10 cellular contexts compared by ENCODE assay signal in the genomic region with DNA sequence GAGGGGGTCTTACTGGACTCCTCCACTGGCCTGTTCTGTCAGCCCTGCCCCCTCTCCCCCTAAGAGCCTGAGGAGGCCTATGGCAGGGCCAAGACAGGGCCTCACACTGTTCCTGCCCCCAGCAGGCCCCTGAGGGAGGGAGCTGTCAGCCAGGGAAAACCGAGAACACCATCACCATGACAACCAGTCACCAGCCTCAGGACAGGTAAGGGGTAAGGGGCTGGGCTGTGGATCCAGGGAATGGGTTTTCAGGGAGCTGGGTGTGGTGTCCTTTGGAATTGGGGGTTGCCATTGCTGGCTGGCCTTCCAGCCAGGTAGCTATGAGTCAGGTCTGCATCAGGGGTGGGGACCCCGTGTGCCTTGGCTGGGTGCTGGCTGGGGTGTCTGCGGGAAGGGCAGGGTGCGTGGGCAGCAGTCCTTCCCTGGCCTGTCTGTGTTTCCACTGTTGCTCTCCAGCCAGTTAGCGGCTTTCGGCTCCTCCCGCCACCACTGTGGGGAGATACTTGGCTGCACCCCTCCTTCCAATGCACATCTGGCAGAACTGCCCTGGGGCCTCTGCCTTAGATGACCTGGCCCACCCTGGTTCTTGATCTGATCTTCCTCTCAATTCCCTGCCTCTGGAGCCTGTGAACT. TPM values are rescaled to one million over a fixed set of nuclear protein-coding genes. Genes with fewer than 3 reads are reported as not detected.
DNase-seq lines count a peak whose midpoint lies in the region; ATAC-seq and TF ChIP-seq lines count a peak whose summit lies in the region.
"Had no signal": no experiment of that assay in that cellular context is flagged by ENCODE, and none has a peak within 500 bp of the region (broad histone marks: within the 10 kb centered on the region; RNA-seq: fewer than 3 reads in every experiment).

No MANE protein-coding gene starts in this region.

- H3K9ac ChIP-seq in liver (ENCODE audit: low read depth in 1 of 2, low read length in 2 of 2) = no peak overlapping the region

- intact Hi-C loops in stomach (cut with DNase I; ENCODE audit: low total_unique reads) = no loop called here

- peaks cover 57% of the 10 kb centered on the region for H3K36me3 ChIP-seq in KOPT-K1 (ENCODE audit: insufficient read depth, low read length)
- H3K36me3 ChIP-seq in liver (ENCODE audit: control insufficient read depth in 4 of 4, insufficient read depth in 3 of 4, low read depth in 1 of 4, low read length in 3 of 4) = peaks cover 0 to 4% (median 2%) of the 10 kb centered on the region in 4 donors
- H3K36me3 ChIP-seq in stomach = peaks cover 25 to 42% (median 39%) of the 10 kb centered on the region in 4 donors

- H3K4me3 ChIP-seq in liver (ENCODE audit: low read depth in 1 of 3, low read length in 3 of 3) = no peak overlapping the region
- peak overlapping the region; percentile 16 to 22 (median 16) for H3K4me3 ChIP-seq in stomach

- H3K27ac ChIP-seq in KOPT-K1 (ENCODE audit: low read depth, low read length, poor library complexity, severe bottlenecking) = peak overlapping the region; percentile 85
- H3K27ac ChIP-seq in cingulate gyrus (ENCODE audit: low read depth, low read length) = peak overlapping the region; percentile 84
- peak overlapping the region; percentile 69 to 75 for H3K27ac ChIP-seq in liver (ENCODE audit: low read depth in 1 of 2, low read length in 2 of 2)
- peak overlapping the region in 4 of 5 donors; percentile 30 to 95 (median 61) for H3K27ac ChIP-seq in stomach

- TF ChIP-seq RAD21 in liver (IDR thresholded peaks at IDR 0.05) = no peak

- ATAC-seq in HG03139 (IDR thresholded peaks at IDR 0.05; ENCODE audit: unreplicated experiment) = no peak
- no peak for ATAC-seq in left lobe of liver
- ATAC-seq in GM19463 (IDR thresholded peaks at IDR 0.05; ENCODE audit: unreplicated experiment) = no peak

- TF ChIP-seq POLR2A in stomach (IDR thresholded peaks at IDR 0.05) = no peak

- H3K9me3 ChIP-seq in KOPT-K1 (ENCODE audit: insufficient read depth, low read length, poor library complexity, severe bottlenecking) (no peaks in the 10 kb centered on the region), liver (ENCODE audit: control insufficient read depth in 4 of 4, low read length in 3 of 4) (no peaks in the 10 kb centered on the region), stomach (no peaks in the 10 kb centered on the region)

- no peak for TF ChIP-seq EP300 in stomach (IDR thresholded peaks at IDR 0.05)

- no peak for DNase-seq in stomach
- no peak for DNase-seq in HT-29 (ENCODE audit: low spot score)
- no peak for DNase-seq in left lobe of liver (ENCODE audit: low spot score)
- DNase-seq: amniotic stem cell, NCI-H1105 had no signal

- WGBS in liver = 78% methylated on average over 7 of the region's 7 CpGs
- WGBS in stomach, 5 donors = 62 to 86% (median 76%) methylated on average over 3 to 7 of the region's 7 CpGs

- H3K27me3 ChIP-seq in liver (ENCODE audit: control insufficient read depth in 4 of 4, insufficient read depth in 4 of 4, low read length in 3 of 4) (no peaks in the 10 kb centered on the region), stomach (no peaks in the 10 kb centered on the region)

- H3K4me1 ChIP-seq in liver (ENCODE audit: control insufficient read depth in 4 of 4, insufficient read depth in 4 of 4, low read length in 3 of 4) (peaks cover 42 to 87% (median 78%) of the 10 kb centered on the region in 4 donors), stomach (peaks cover 46 to 99% (median 76%) of the 10 kb centered on the region in 4 donors)

- TF ChIP-seq CTCF in liver (IDR thresholded peaks at IDR 0.05; ENCODE audit: low read depth, low read length, missing input control) = no peak
- TF ChIP-seq CTCF in stomach (IDR thresholded peaks at IDR 0.05) = no peak

TF ChIP-seq in liver, 16 proteins besides CTCF, POLR2A, EP300 and RAD21:
- no peak for TF ChIP-seq YY1 (IDR thresholded peaks at IDR 0.05)
- TF ChIP-seq HNF4A (conservative IDR thresholded peaks at IDR 0.05) = no peak
- no peak for TF ChIP-seq SP1 (IDR thresholded peaks at IDR 0.05)
- no peak for TF ChIP-seq ZBTB33 (IDR thresholded peaks at IDR 0.05)
- TF ChIP-seq RXRA (IDR thresholded peaks at IDR 0.05) = no peak
- no peak for TF ChIP-seq TAF1 (conservative IDR thresholded peaks at IDR 0.05)
- TF ChIP-seq, protein P1, sequence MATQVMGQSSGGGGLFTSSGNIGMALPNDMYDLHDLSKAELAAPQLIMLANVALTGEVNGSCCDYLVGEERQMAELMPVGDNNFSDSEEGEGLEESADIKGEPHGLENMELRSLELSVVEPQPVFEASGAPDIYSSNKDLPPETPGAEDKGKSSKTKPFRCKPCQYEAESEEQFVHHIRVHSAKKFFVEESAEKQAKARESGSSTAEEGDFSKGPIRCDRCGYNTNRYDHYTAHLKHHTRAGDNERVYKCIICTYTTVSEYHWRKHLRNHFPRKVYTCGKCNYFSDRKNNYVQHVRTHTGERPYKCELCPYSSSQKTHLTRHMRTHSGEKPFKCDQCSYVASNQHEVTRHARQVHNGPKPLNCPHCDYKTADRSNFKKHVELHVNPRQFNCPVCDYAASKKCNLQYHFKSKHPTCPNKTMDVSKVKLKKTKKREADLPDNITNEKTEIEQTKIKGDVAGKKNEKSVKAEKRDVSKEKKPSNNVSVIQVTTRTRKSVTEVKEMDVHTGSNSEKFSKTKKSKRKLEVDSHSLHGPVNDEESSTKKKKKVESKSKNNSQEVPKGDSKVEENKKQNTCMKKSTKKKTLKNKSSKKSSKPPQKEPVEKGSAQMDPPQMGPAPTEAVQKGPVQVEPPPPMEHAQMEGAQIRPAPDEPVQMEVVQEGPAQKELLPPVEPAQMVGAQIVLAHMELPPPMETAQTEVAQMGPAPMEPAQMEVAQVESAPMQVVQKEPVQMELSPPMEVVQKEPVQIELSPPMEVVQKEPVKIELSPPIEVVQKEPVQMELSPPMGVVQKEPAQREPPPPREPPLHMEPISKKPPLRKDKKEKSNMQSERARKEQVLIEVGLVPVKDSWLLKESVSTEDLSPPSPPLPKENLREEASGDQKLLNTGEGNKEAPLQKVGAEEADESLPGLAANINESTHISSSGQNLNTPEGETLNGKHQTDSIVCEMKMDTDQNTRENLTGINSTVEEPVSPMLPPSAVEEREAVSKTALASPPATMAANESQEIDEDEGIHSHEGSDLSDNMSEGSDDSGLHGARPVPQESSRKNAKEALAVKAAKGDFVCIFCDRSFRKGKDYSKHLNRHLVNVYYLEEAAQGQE (IDR thresholded peaks at IDR 0.05) = no peak
- no peak for TF ChIP-seq GABPA (IDR thresholded peaks at IDR 0.05 in 1 of 2, conservative IDR thresholded peaks at IDR 0.05 in 1 of 2)
TF ChIP-seq in liver: peak in this region for 0.

RNA-seq across cellular contexts. Expression of gene SLC29A1, which starts 3.9 kb away (rescaled TPM):
- 10 to 100 TPM; 15.8 to 67.2 TPM for total RNA-seq in liver
- polyA plus RNA-seq in liver = 10 to 100 TPM; 15.1 to 17.5 TPM
- 100 to 1,000 TPM in 2 of 5 donors, 10 to 100 TPM in 3; 26.4 to 217 (median 77.4) TPM for total RNA-seq in stomach
- 10 to 100 TPM; 22.6 to 33.5 (median 29.0) TPM for polyA plus RNA-seq in stomach
- 30.8 and 33.4 TPM in 2 replicates for total RNA-seq in HT-29 (2014; rRNA removed; shearing (Covaris generic))
- 37.5 TPM for total RNA-seq in left lobe of liver

RNA-seq across cellular contexts. Expression of gene MYMX, which starts 10.5 kb away (rescaled TPM):
- total RNA-seq in liver (not detected), stomach (not detected), left lobe of liver (not detected)
- polyA plus RNA-seq in liver (under 1 TPM in 1 of 2 donors, not detected in 1; 0.14 TPM), stomach (1 to 10 TPM in 1 of 3 donors, under 1 TPM in 1, not detected in 1; 0.95 to 3.4 TPM)
- total RNA-seq in HT-29 (2014; rRNA removed; shearing (Covaris generic)) = not detected in 2 replicates

RNA-seq across cellular contexts. Expression of gene HSP90AB1, which starts 19.6 kb away (rescaled TPM):
- 100 to 1,000 TPM; 170 to 281 TPM for total RNA-seq in liver
- polyA plus RNA-seq in liver = 100 to 1,000 TPM; 129 to 235 TPM
- total RNA-seq in stomach = 100 to 1,000 TPM; 168 to 414 (median 370) TPM
- 100 to 1,000 TPM; 267 to 549 (median 348) TPM for polyA plus RNA-seq in stomach
- total RNA-seq in HT-29 (2014; rRNA removed; shearing (Covaris generic)) = 751 and 810 TPM in 2 replicates
- total RNA-seq in left lobe of liver = 187 TPM

RNA-seq across cellular contexts. Expression of gene SLC35B2, which starts 30.1 kb away (rescaled TPM):
- total RNA-seq in liver (10 to 100 TPM; 19.8 to 22.4 TPM), stomach (10 to 100 TPM in 4 of 5 donors, 1 to 10 TPM in 1; 1.4 to 60.1 (median 27.0) TPM), left lobe of liver (18.4 TPM)
- polyA plus RNA-seq in liver (10 to 100 TPM; 18.9 to 27.0 TPM), stomach (10 to 100 TPM in 2 of 3 donors, 1 to 10 TPM in 1; 7.3 to 17.2 (median 16.6) TPM)
- total RNA-seq in HT-29 (2014; rRNA removed; shearing (Covaris generic)) = 189 and 193 TPM in 2 replicates

RNA-seq across cellular contexts. Expression of gene NFKBIE, which starts 38.1 kb away (rescaled TPM):
- total RNA-seq in liver (1 to 10 TPM; 4.9 TPM), stomach (10 to 100 TPM in 1 of 5 donors, 1 to 10 TPM in 1, under 1 TPM in 1, not detected in 2; 0.89 to 23.5 (median 3.5) TPM), left lobe of liver (2.8 TPM)
- polyA plus RNA-seq in liver (1 to 10 TPM; 3.7 to 4.6 TPM), stomach (10 to 100 TPM in 2 of 3 donors, 1 to 10 TPM in 1; 9.9 to 14.2 (median 10.6) TPM)
- 11.2 and 19.3 TPM in 2 replicates for total RNA-seq in HT-29 (2014; rRNA removed; shearing (Covaris generic))

Comparison
In these comparisons a context has a peak if more than half of its experiments do, and no peak if none do; other contexts are left out.
1. H3K4me3 ChIP-seq: peak in stomach (4 of 4); none in liver (0 of 3).
2. Peak in every context shown above with its lines, with median percentiles within 50 percentile points of each other: H3K27ac ChIP-seq.